In the genomic region with DNA sequence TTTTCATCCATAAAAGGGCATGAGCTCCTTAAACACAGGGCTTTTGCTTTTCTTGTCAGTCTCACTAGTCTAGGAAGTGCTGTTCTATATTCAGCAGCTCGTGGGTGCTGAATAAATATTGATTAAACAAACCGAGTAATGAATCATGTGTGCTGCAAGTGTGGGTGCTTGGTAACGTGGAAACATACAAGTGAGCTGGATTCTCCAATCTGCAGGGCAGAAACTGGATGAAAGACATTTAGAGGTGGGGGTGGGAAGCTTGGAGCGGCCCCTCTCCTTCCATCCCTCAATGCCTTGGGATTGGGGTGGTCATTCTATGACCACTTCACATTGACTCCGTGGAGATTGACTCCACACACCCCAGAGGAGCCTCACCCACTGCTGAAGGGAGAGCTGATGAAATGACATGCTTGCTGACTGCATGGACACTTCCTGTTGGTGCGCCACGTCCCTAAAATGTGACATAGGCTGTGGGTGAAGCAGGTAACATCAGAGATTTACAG, we compare ENCODE assay signal across 8 cellular contexts.
DNase-seq lines count a peak whose midpoint lies in the region; ATAC-seq and TF ChIP-seq lines count a peak whose summit lies in the region.

No MANE protein-coding gene starts in this region.

- H3K27ac ChIP-seq in gastroesophageal sphincter, result peak overlapping the region; percentile 56 to 64 (median 64)

- TF ChIP-seq CTCF in NB4 (IDR thresholded peaks at IDR 0.05; ENCODE audit: low read depth, low read length) (no peak), gastroesophageal sphincter (IDR thresholded peaks at IDR 0.05) (no peak)

- ATAC-seq in gastroesophageal sphincter, result no peak
- ATAC-seq in GM19035 (IDR thresholded peaks at IDR 0.05; ENCODE audit: unreplicated experiment), result no peak
- no peak for ATAC-seq in HG03097 (IDR thresholded peaks at IDR 0.05; ENCODE audit: low FRiP score, unreplicated experiment)
- no peak for ATAC-seq in GM21717 (IDR thresholded peaks at IDR 0.05; ENCODE audit: unreplicated experiment)

- H3K4me3 ChIP-seq in NB4 (ENCODE audit: low read depth, low read length) (no peak overlapping the region), gastroesophageal sphincter (no peak overlapping the region)

- peaks cover 3 to 48% (median 4%) of the 10 kb centered on the region in 3 donors for H3K4me1 ChIP-seq in gastroesophageal sphincter

- no peaks in the 10 kb centered on the region for H3K36me3 ChIP-seq in gastroesophageal sphincter

- H3K9me3 ChIP-seq in gastroesophageal sphincter, result no peaks in the 10 kb centered on the region

- DNase-seq in NB4 (ENCODE audit: low read depth), result peak; percentile 49
- DNase-seq in activated CD8-positive, alpha-beta memory T cell treated with anti-CD3 and anti-CD28 coated beads, Interleukin-2, amount 50 U/mL, for 4 hours, result peak; percentile 55
- DNase-seq in stimulated activated naive CD4-positive, alpha-beta T cell (lab: John Stamatoyannopoulos, UW), result peak; percentile 51 to 87 (median 70)
- DNase-seq in NCI-H187 treated with DMSO at 0.1 percent for 48 hours (lab: John Stamatoyannopoulos, UW), result no peak

- WGBS in gastroesophageal sphincter (ENCODE audit: low coverage in 1 of 2), 2 donors, result 37 to 43% methylated on average over 6 of the region's 7 CpGs

- TF ChIP-seq EP300 in gastroesophageal sphincter (IDR thresholded peaks at IDR 0.05), result no peak

- no peaks in the 10 kb centered on the region for H3K27me3 ChIP-seq in gastroesophageal sphincter

- TF ChIP-seq POLR2A in NB4 (IDR thresholded peaks at IDR 0.05; ENCODE audit: extremely low read depth, insufficient read length) (no peak), gastroesophageal sphincter (IDR thresholded peaks at IDR 0.05) (no peak)
